In the genomic region with DNA sequence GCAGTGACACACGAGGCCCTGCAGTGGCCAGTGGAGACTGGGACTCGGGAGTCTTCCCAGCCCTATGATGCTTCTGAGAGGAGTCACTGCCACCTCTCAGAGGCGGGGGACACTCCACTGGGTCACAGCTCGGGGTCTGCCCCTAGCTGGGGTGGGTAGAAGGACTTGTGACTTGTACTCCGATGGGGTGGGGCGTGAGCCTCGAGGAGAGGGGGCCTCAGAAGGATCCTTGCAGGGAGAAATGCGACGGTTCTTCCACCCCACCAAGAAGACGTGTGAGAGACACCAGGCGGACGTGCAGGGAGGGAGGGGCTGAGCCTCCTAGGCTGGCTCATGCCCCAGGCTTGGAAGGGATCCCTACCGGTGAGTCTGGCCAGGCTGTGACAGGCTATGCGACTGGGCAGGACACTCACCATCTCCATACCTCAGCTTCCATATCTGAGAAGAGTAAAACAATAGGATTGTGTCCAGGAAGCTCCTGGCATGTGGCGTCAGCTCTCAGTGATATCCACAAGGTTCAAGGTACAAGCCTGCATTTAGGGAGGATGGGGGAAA, we compare ENCODE assay signal across 24 cellular contexts. TPM values are rescaled to one million over a fixed set of nuclear protein-coding genes. Genes with fewer than 3 reads are reported as not detected.
"Had no signal": no experiment of that assay in that cellular context is flagged by ENCODE, and none has a peak within 500 bp of the region (broad histone marks: within the 10 kb centered on the region; RNA-seq: fewer than 3 reads in every experiment).

No MANE protein-coding gene starts in this region.

- H3K27ac ChIP-seq: adrenal gland, coronary artery, pancreas, sigmoid colon, spleen, testis, upper lobe of right lung had no signal

- H3K9me3 ChIP-seq: adrenal gland, mucosa of descending colon, pancreas, sigmoid colon, testis, upper lobe of right lung had no signal

- DNase-seq: activated CD4-positive, alpha-beta T cell treated with anti-CD3 and anti-CD28 coated beads, Interleukin-2, amount 50 U/mL, for 1 hour; activated CD8-positive, alpha-beta memory T cell treated with anti-CD3 and anti-CD28 coated beads for 24 hours; activated CD8-positive, alpha-beta memory T cell treated with anti-CD3 and anti-CD28 coated beads, Interleukin-2, amount 50 U/mL, for 48 hours; activated effector memory CD4-positive, alpha-beta T cell treated with anti-CD3 and anti-CD28 coated beads, Interleukin-2, amount 50 U/mL, for 16 hours; activated T-cell treated with anti-CD3 and anti-CD28 coated beads, Interleukin-2, amount 50 U/mL, for 48 hours; mesenchymal stem cell; mucosa of descending colon; naive B cell; sigmoid colon; spleen; stimulated activated CD4-positive, alpha-beta T cell treated with anti-CD3 and anti-CD28 coated beads, Interleukin-4, amount 100 ng/mL, for 4 hours; T1000; testis; upper lobe of right lung had no signal

- H3K4me3 ChIP-seq: adrenal gland, coronary artery, mucosa of descending colon, pancreas, sigmoid colon, spleen, testis, upper lobe of right lung had no signal

- FAIRE-seq: frontal cortex, pancreas had no signal

- H3K27ac Mint-ChIP-seq: naive B cell; stimulated activated memory B cell treated with anti-CD40 and anti-IgM and Interleukin-4, amounts not matched to agents 10 μg/mL and 1 μg/mL and 100 μg/mL, for 72 hours had no signal

- ATAC-seq: activated naive CD4-positive, alpha-beta T cell treated with anti-CD3 and anti-CD28 coated beads, Interleukin-2, amount 50 U/mL, for 72 hours; mucosa of descending colon; pancreas; stimulated activated memory B cell treated with anti-CD40 and anti-IgM and Interleukin-4, amounts not matched to agents 10 μg/mL and 1 μg/mL and 100 μg/mL, for 72 hours; upper lobe of right lung had no signal

- H3K4me1 ChIP-seq: pancreas, sigmoid colon, spleen, upper lobe of right lung had no signal

- H3K36me3 Mint-ChIP-seq: naive B cell; stimulated activated memory B cell treated with anti-CD40 and anti-IgM and Interleukin-4, amounts not matched to agents 10 μg/mL and 1 μg/mL and 100 μg/mL, for 72 hours had no signal

- H3K36me3 ChIP-seq: adrenal gland, pancreas, sigmoid colon, spleen, upper lobe of right lung had no signal

- H3K4me3 Mint-ChIP-seq: naive B cell; stimulated activated memory B cell treated with anti-CD40 and anti-IgM and Interleukin-4, amounts not matched to agents 10 μg/mL and 1 μg/mL and 100 μg/mL, for 72 hours had no signal

RNA-seq across cellular contexts. Expression of a gene that starts 11.1 kb away (rescaled TPM):
- total RNA-seq: activated naive CD4-positive, alpha-beta T cell treated with anti-CD3 and anti-CD28 coated beads, Interleukin-2, amount 50 U/mL, for 72 hours; adrenal gland; epithelial cell of proximal tubule; kidney epithelial cell; liver; mucosa of descending colon; pancreas; sigmoid colon; spleen; T-helper 1 cell treated with Interleukin-12 subunit alpha and Interleukin-12 subunit beta and Interleukin-4 antibody, amounts not matched to agents 30 ng/mL and 1 ng/mL, for 36 hours; upper lobe of right lung had no signal
- polyA plus RNA-seq: adrenal gland, liver, pancreas, sigmoid colon, spleen had no signal
